ENCODE assay signal across 12 cellular contexts in the genomic region with DNA sequence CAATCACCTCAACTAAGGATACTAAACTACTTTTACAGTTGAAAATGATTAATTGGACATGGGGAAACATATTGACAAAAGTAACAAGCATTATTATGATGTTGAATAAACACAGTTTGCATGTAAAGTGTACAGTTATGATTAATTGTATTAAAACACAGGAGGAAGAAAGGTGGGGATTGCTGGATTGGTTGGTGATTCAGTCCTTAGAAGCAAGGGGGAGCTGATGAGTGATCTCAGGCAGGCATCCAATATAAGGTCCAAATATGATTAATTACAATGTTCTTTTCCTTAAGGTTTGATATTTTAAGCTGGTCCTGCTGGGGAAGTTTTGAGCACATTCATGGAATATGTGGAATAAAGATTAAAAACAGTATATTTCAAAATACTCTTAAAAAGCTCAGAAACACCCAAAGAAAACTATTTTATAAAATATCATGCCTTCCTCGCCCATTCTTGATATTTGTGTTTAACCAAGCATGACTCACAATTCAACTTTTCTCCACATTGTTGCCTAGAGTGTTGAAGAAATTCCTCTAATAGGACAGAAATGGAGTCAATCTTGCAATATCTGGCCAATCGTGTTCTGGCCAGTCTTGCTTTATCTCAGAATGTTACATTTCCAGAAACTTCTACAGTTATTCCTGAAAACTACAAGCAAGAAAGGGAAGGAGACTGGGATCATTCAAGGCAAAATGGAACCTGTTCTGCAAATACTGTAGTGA.
DNase-seq lines count a peak whose midpoint lies in the region; ATAC-seq, FAIRE-seq and TF ChIP-seq lines count a peak whose summit lies in the region.
"Had no signal": no experiment of that assay in that cellular context is flagged by ENCODE, and none has a peak within 500 bp of the region (broad histone marks: within the 10 kb centered on the region; RNA-seq: fewer than 3 reads in every experiment).

No MANE protein-coding gene starts in this region.

- no peaks in the 10 kb centered on the region for H3K4me1 ChIP-seq in H1 (replicated peaks in 1 of 4; ENCODE audit: control insufficient read depth in 3 of 4, insufficient read depth in 4 of 4, low read length in 3 of 4)
- no peaks in the 10 kb centered on the region for H3K4me1 ChIP-seq in CD8-positive, alpha-beta memory T cell (ENCODE audit: insufficient read depth, low read length)

- no peak overlapping the region for H3K27ac Mint-ChIP-seq in CD8-positive, alpha-beta memory T cell
- H3K27ac Mint-ChIP-seq: activated B cell treated with CpG ODN at 0.5 μM for 24 hours; activated naive CD8-positive, alpha-beta T cell treated with anti-CD3 and anti-CD28 coated beads, Interleukin-2, amount 10 ng/mL, durations not matched to agents 7 days and 5 days; mesothelial cell of epicardium had no signal

- H3K27me3 Mint-ChIP-seq in CD8-positive, alpha-beta memory T cell = peaks cover 2 to 4% of the 10 kb centered on the region in 2 donors
- H3K27me3 Mint-ChIP-seq: activated B cell treated with CpG ODN at 0.5 μM for 24 hours had no signal

- H2BK5ac ChIP-seq in H1 (ENCODE audit: low read depth, low read length) = no peak overlapping the region

- WGBS in H1 (ENCODE audit: extremely low coverage in 1 of 2, insufficient coverage in 1 of 2, insufficient read length in 1 of 2, insufficient replicate concordance in 2 of 2, low coverage in 1 of 2, low lambda C conversion rate in 2 of 2, missing lambda C conversion rate in 1 of 2), 2 experiments = 84% methylated on average over 2 of the region's 2 CpGs; no CpG with 5 or more reads in 1 of the 2 experiments

- no peak for TF ChIP-seq EP300 in H1 (IDR thresholded peaks at IDR 0.05; ENCODE audit: borderline replicate concordance in 1 of 2, low read depth in 2 of 2, low read length in 2 of 2)

- H3K56ac ChIP-seq in H1 (replicated peaks; ENCODE audit: insufficient read length, low read depth, low read length) = no peak overlapping the region

- H3K36me3 ChIP-seq in H1 (ENCODE audit: control insufficient read depth in 2 of 4, insufficient read depth in 4 of 4, low read length in 3 of 4) = no peaks in the 10 kb centered on the region
- H3K36me3 ChIP-seq in CD8-positive, alpha-beta memory T cell (ENCODE audit: insufficient read depth, low read length) = no peaks in the 10 kb centered on the region

- H3K9me3 ChIP-seq in H1 (ENCODE audit: insufficient read depth in 2 of 2, low read depth in 1 of 2, low read length in 1 of 2) = no peaks in the 10 kb centered on the region
- H3K9me3 ChIP-seq in CD8-positive, alpha-beta memory T cell (ENCODE audit: low read length) = no peaks in the 10 kb centered on the region

- H3K4me1 Mint-ChIP-seq in CD8-positive, alpha-beta memory T cell = no peaks in the 10 kb centered on the region
- H3K4me1 Mint-ChIP-seq: activated B cell treated with CpG ODN at 0.5 μM for 24 hours; activated naive CD8-positive, alpha-beta T cell treated with anti-CD3 and anti-CD28 coated beads, Interleukin-2, amount 10 ng/mL, durations not matched to agents 7 days and 5 days; mesothelial cell of epicardium had no signal

- H4K20me1 ChIP-seq in H1 (replicated peaks in 1 of 2; ENCODE audit: control insufficient read depth in 1 of 2, insufficient read depth in 2 of 2, low read length in 2 of 2) = no peaks in the 10 kb centered on the region

- no peak overlapping the region for H4K5ac ChIP-seq in H1 (ENCODE audit: insufficient read length, low read depth, low read length)

- H2BK120ac ChIP-seq in H1 (replicated peaks; ENCODE audit: low read depth, low read length) = no peak overlapping the region

- TF ChIP-seq RAD21 in H1 (IDR thresholded peaks at IDR 0.05 in 1 of 2, conservative IDR thresholded peaks at IDR 0.05 in 1 of 2; ENCODE audit: low read depth in 2 of 2, low read length in 2 of 2) = no peak

- no peak overlapping the region for H3K27ac ChIP-seq in H1 (ENCODE audit: low read depth, low read length)
- no peak overlapping the region for H3K27ac ChIP-seq in CD8-positive, alpha-beta memory T cell (ENCODE audit: low read depth, low read length)

- no peaks in the 10 kb centered on the region for H3K23me2 ChIP-seq in H1 (ENCODE audit: low read depth, low read length)

- H3K14ac ChIP-seq in H1 (ENCODE audit: insufficient read length) = no peak overlapping the region

- H3K27me3 ChIP-seq in H1 (replicated peaks in 1 of 4; ENCODE audit: control insufficient read depth in 3 of 4, extremely low read depth in 1 of 4, insufficient read depth in 3 of 4, low read length in 3 of 4) = no peaks in the 10 kb centered on the region; a peak in 1 of 7 replicates
- no peaks in the 10 kb centered on the region for H3K27me3 ChIP-seq in CD8-positive, alpha-beta memory T cell (ENCODE audit: insufficient read depth, low read length, poor library complexity, severe bottlenecking)

- DNase-seq in NCI-H82 (lab: John Stamatoyannopoulos, UW) (peak; percentile 9), NCI-H82 treated with DMSO at 0.1 percent for 48 hours (lab: John Stamatoyannopoulos, UW; ENCODE audit: unreplicated experiment) (no peak), NAMALWA (ENCODE audit: low spot score) (peak; percentile 41), H1 (ENCODE audit: low read depth in 1 of 2, low spot score in 2 of 2) (no peak), retinal pigment epithelial cell (ENCODE audit: low read depth) (no peak)
- DNase-seq in CD8-positive, alpha-beta memory T cell = no peak
- DNase-seq: activated B cell treated with CpG ODN at 0.5 μM for 24 hours; activated naive CD8-positive, alpha-beta T cell treated with anti-CD3 and anti-CD28 coated beads, Interleukin-2, amount 10 ng/mL, durations not matched to agents 7 days and 5 days; NCI-H1092 treated with DMSO at 0.1 percent for 48 hours had no signal

- no peak overlapping the region for H3K18ac ChIP-seq in H1 (ENCODE audit: extremely low read depth, low read length)

- TF ChIP-seq CTCF in H1 (IDR thresholded peaks at IDR 0.05; ENCODE audit: control extremely low read depth in 1 of 3, insufficient read depth in 1 of 3, low read depth in 1 of 3, low read length in 3 of 3) (peak in 2 of 3 experiments; percentile 31 to 50; a peak in 2 of 4 replicates), retinal pigment epithelial cell (conservative IDR thresholded peaks at IDR 0.05; ENCODE audit: low read depth, low read length) (peak; percentile 60)

- H2AFZ ChIP-seq in H1 (ENCODE audit: low read length) = no peak overlapping the region

- H2BK20ac ChIP-seq in H1 (ENCODE audit: low read length) = no peak overlapping the region

- no peak overlapping the region for H3K4me3 Mint-ChIP-seq in CD8-positive, alpha-beta memory T cell
- H3K4me3 Mint-ChIP-seq: activated B cell treated with CpG ODN at 0.5 μM for 24 hours; activated naive CD8-positive, alpha-beta T cell treated with anti-CD3 and anti-CD28 coated beads, Interleukin-2, amount 10 ng/mL, durations not matched to agents 7 days and 5 days; mesothelial cell of epicardium had no signal

- H3K79me2 ChIP-seq in H1 (ENCODE audit: control insufficient read depth in 1 of 2, insufficient read depth in 2 of 2, low read length in 2 of 2) = no peaks in the 10 kb centered on the region

- no peak overlapping the region for H4K91ac ChIP-seq in H1 (replicated peaks; ENCODE audit: insufficient read length, low read length)

- H3K4me3 ChIP-seq in H1 (ENCODE audit: extremely low read depth in 1 of 4, insufficient read depth in 2 of 4, low read depth in 3 of 4, low read length in 4 of 4) = no peak overlapping the region
- H3K4me3 ChIP-seq in retinal pigment epithelial cell (ENCODE audit: low read length) = no peak overlapping the region
- H3K4me3 ChIP-seq in CD8-positive, alpha-beta memory T cell (ENCODE audit: low read length) = no peak overlapping the region

- TF ChIP-seq POLR2A in H1 (IDR thresholded peaks at IDR 0.05; ENCODE audit: control extremely low read depth in 1 of 2, low read depth in 2 of 2, low read length in 2 of 2) = no peak

- H3K9ac ChIP-seq in H1 (replicated peaks in 1 of 4; ENCODE audit: extremely low read depth in 1 of 4, low read depth in 3 of 4, low read length in 3 of 4) = no peak overlapping the region

- FAIRE-seq in H1 (lab: Jason Lieb, UNC) = peak; percentile 55

- no peak overlapping the region for H2BK15ac ChIP-seq in H1 (ENCODE audit: low read length)

- ATAC-seq in GM19395 (IDR thresholded peaks at IDR 0.05; ENCODE audit: unreplicated experiment) = no peak
- no peak for ATAC-seq in GM19455 (IDR thresholded peaks at IDR 0.05; ENCODE audit: unreplicated experiment)

- CTCF ChIA-PET in H1 (lab: Charles Lee; ENCODE audit: partially characterized antibody) = no interaction called here
- CTCF ChIA-PET in CD8-positive, alpha-beta memory T cell (lab: Charles Lee) = no interaction called here

- no peaks in the 10 kb centered on the region for H3K36me3 Mint-ChIP-seq in CD8-positive, alpha-beta memory T cell
- H3K36me3 Mint-ChIP-seq: activated naive CD8-positive, alpha-beta T cell treated with anti-CD3 and anti-CD28 coated beads, Interleukin-2, amount 10 ng/mL, durations not matched to agents 7 days and 5 days; mesothelial cell of epicardium had no signal

- POLR2A ChIA-PET in H1 (lab: Charles Lee; ENCODE audit: partially characterized antibody) = no interaction called here
- POLR2A ChIA-PET in CD8-positive, alpha-beta memory T cell (lab: Charles Lee) = no interaction called here

- H2BK12ac ChIP-seq in H1 (ENCODE audit: low read depth, low read length) = no peak overlapping the region

- H3K4me2 ChIP-seq in H1 (ENCODE audit: insufficient read depth in 1 of 2, low read depth in 2 of 2, low read length in 2 of 2) = no peak overlapping the region

- H2AK5ac ChIP-seq in H1 (ENCODE audit: low read depth, low read length) = no peak overlapping the region

- no peak overlapping the region for H3K23ac ChIP-seq in H1 (ENCODE audit: insufficient read length)

- no peak overlapping the region for H4K8ac ChIP-seq in H1 (ENCODE audit: extremely low read depth, insufficient read depth, low read length)

- H3K9me3 Mint-ChIP-seq in CD8-positive, alpha-beta memory T cell = no peaks in the 10 kb centered on the region
- H3K9me3 Mint-ChIP-seq: activated B cell treated with CpG ODN at 0.5 μM for 24 hours; activated naive CD8-positive, alpha-beta T cell treated with anti-CD3 and anti-CD28 coated beads, Interleukin-2, amount 10 ng/mL, durations not matched to agents 7 days and 5 days had no signal

- no peaks in the 10 kb centered on the region for H3K79me1 ChIP-seq in H1 (ENCODE audit: low read depth, low read length)

- H3K4ac ChIP-seq in H1 (replicated peaks; ENCODE audit: insufficient read length, low read depth, low read length) = no peak overlapping the region

TF ChIP-seq in H1, 55 proteins besides CTCF, POLR2A, EP300 and RAD21 (continues in another document):
- TF ChIP-seq, protein P1, sequence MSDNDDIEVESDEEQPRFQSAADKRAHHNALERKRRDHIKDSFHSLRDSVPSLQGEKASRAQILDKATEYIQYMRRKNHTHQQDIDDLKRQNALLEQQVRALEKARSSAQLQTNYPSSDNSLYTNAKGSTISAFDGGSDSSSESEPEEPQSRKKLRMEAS (IDR thresholded peaks at IDR 0.05) = no peak
- TF ChIP-seq RNF2 (IDR thresholded peaks at IDR 0.05; ENCODE audit: borderline replicate concordance, low read depth, low read length, missing control alignments, poor library complexity, severe bottlenecking) (no peak), BACH1 (IDR thresholded peaks at IDR 0.05; ENCODE audit: low read length) (no peak), KDM1A (IDR thresholded peaks at IDR 0.05; ENCODE audit: borderline replicate concordance, low read length) (no peak), GABPA (IDR thresholded peaks at IDR 0.05; ENCODE audit: borderline replicate concordance, insufficient read depth, low read length) (no peak)

Comparison
In these comparisons a context has a peak if more than half of its experiments do, and no peak if none do; other contexts are left out.
1. DNase-seq: peak in NCI-H82 (single experiment) and NAMALWA (single experiment); none in NCI-H82 treated with DMSO at 0.1 percent for 48 hours (single experiment), H1 (0 of 2), retinal pigment epithelial cell (single experiment) and CD8-positive, alpha-beta memory T cell (0 of 5).